8 cellular contexts compared by ENCODE assay signal in the genomic region with DNA sequence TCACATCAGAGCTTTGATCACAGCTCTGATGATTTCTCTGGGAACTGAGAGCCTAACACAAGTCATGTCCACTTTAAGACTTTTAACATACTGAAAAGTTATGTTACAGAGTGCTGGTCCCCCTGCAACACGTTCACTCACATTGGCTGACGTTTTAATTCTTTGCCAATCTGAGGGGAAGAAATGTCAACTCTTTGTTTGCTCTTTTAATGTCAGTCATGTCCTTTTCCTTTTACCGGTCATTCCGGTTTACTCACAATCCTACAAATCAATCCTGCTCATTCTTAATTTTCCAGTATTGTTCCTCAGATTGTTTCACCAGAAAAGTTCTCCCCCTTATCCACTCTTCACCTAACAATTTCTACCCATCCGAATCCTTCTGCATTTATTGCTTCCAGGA. TPM values are rescaled to one million over a fixed set of nuclear protein-coding genes. Genes with fewer than 3 reads are reported as not detected.
DNase-seq lines count a peak whose midpoint lies in the region; ATAC-seq and TF ChIP-seq lines count a peak whose summit lies in the region.

No MANE protein-coding gene starts in this region.

- CTCF ChIA-PET in CD4-positive, alpha-beta T cell (lab: Charles Lee), result no interaction called here

- no peaks in the 10 kb centered on the region for H3K27me3 ChIP-seq in CD4-positive, alpha-beta T cell (ENCODE audit: control insufficient read depth, insufficient read depth, low read length)
- H3K27me3 ChIP-seq in Loucy (ENCODE audit: insufficient read depth, low read length, poor library complexity, severe bottlenecking), result peaks cover 5% of the 10 kb centered on the region
- H3K27me3 ChIP-seq in duodenal mucosa (ENCODE audit: control insufficient read depth in 1 of 2, insufficient read depth in 2 of 2, low read length in 2 of 2), result no peaks in the 10 kb centered on the region
- H3K27me3 ChIP-seq in neural progenitor cell, result no peaks in the 10 kb centered on the region

- H3K4me1 ChIP-seq in Loucy (ENCODE audit: insufficient read depth, low read length, poor library complexity, severe bottlenecking) (peaks cover 62% of the 10 kb centered on the region), duodenal mucosa (ENCODE audit: control insufficient read depth in 1 of 2, insufficient read depth in 2 of 2, low read length in 2 of 2) (peaks cover 40 to 43% of the 10 kb centered on the region in 2 donors), neural progenitor cell (peaks cover 10% of the 10 kb centered on the region)

- H3K9me3 Mint-ChIP-seq in CD4-positive, alpha-beta T cell, result no peaks in the 10 kb centered on the region
- no peaks in the 10 kb centered on the region for H3K9me3 Mint-ChIP-seq in neural progenitor cell

- peak overlapping the region; percentile 86 for H3K9ac ChIP-seq in Loucy (ENCODE audit: low read depth, low read length, poor library complexity, severe bottlenecking)
- H3K9ac ChIP-seq in duodenal mucosa (ENCODE audit: low read depth in 1 of 2, low read length in 2 of 2), result peak overlapping the region; percentile 64 to 88
- no peak overlapping the region for H3K9ac ChIP-seq in neural progenitor cell

- intact Hi-C loops in CD4-positive, alpha-beta T cell (cut with DNase I, micrococcal nuclease), result loop anchor here (5.0 to 10.0 kb wide), 4 partner anchors 46 to 696 kb away; partner anchors contain the start of genes CD55 (in 1 of the 2), PFKFB2 (in 1 of the 2) and YOD1 (in 1 of the 2)

- no peak for TF ChIP-seq CTCF in CD4-positive, alpha-beta T cell (IDR thresholded peaks at IDR 0.05)
- TF ChIP-seq CTCF in Loucy (conservative IDR thresholded peaks at IDR 0.05; ENCODE audit: low read length) (no peak), neural progenitor cell (IDR thresholded peaks at IDR 0.05) (no peak)

- peaks cover 74% of the 10 kb centered on the region for H3K4me1 Mint-ChIP-seq in CD4-positive, alpha-beta T cell (ENCODE audit: low read depth)
- H3K4me1 Mint-ChIP-seq in neural progenitor cell, result peaks cover 48% of the 10 kb centered on the region

- H4K20me1 ChIP-seq in Loucy (ENCODE audit: insufficient read depth, low read length, poor library complexity, severe bottlenecking), result peaks cover 40% of the 10 kb centered on the region
- peaks cover 36% of the 10 kb centered on the region for H4K20me1 ChIP-seq in neural progenitor cell (ENCODE audit: low read depth)

- peak overlapping the region; percentile 96 for H3K4me2 ChIP-seq in Loucy (ENCODE audit: low read depth, low read length, poor library complexity, severe bottlenecking)
- H3K4me2 ChIP-seq in neural progenitor cell, result peak overlapping the region; percentile 98

- H3K36me3 ChIP-seq in Loucy (ENCODE audit: insufficient read depth, low read length) (no peaks in the 10 kb centered on the region), duodenal mucosa (ENCODE audit: control insufficient read depth in 1 of 2, insufficient read depth in 2 of 2, low read length in 2 of 2) (no peaks in the 10 kb centered on the region), neural progenitor cell (no peaks in the 10 kb centered on the region)

- H3K4me3 ChIP-seq in Loucy (ENCODE audit: low read length, poor library complexity, severe bottlenecking), result peak overlapping the region; percentile 92
- peak overlapping the region; percentile 65 to 91 for H3K4me3 ChIP-seq in duodenal mucosa (ENCODE audit: low read depth in 1 of 2, low read length in 2 of 2)
- no peak overlapping the region for H3K4me3 ChIP-seq in neural progenitor cell

- H3F3A ChIP-seq in Loucy (ENCODE audit: low read depth) (no peaks in the 10 kb centered on the region), neural progenitor cell (ENCODE audit: low read depth) (peaks cover 5% of the 10 kb centered on the region)

- POLR2A ChIA-PET in CD4-positive, alpha-beta T cell (lab: Charles Lee), result interaction anchor here (1.3 to 2.5 kb wide), 2 partner anchors 73 to 123 kb away, joined by 3 to 11 read pairs; no protein-coding TSS in a partner anchor

- H3K79me2 ChIP-seq in Loucy (ENCODE audit: insufficient read depth, low read length), result peaks cover 54% of the 10 kb centered on the region
- peaks cover 43% of the 10 kb centered on the region for H3K79me2 ChIP-seq in neural progenitor cell (ENCODE audit: low read depth)

- no peak overlapping the region for H2AFZ ChIP-seq in Loucy (ENCODE audit: low read length)
- no peak overlapping the region for H2AFZ ChIP-seq in neural progenitor cell (replicated peaks)

- H3K27ac Mint-ChIP-seq in CD4-positive, alpha-beta T cell, result peak overlapping the region; percentile 89
- peak overlapping the region; percentile 95 for H3K27ac Mint-ChIP-seq in neural progenitor cell

- peaks cover 24% of the 10 kb centered on the region for H3K36me3 Mint-ChIP-seq in CD4-positive, alpha-beta T cell (ENCODE audit: low read depth)
- H3K36me3 Mint-ChIP-seq in neural progenitor cell, result peaks cover 2% of the 10 kb centered on the region

- no peak for ATAC-seq in CD4-positive, alpha-beta T cell (ENCODE audit: poor library complexity)
- ATAC-seq in HG02571 (IDR thresholded peaks at IDR 0.05; ENCODE audit: unreplicated experiment), result no peak
- no peak for ATAC-seq in GM21723 (IDR thresholded peaks at IDR 0.05; ENCODE audit: unreplicated experiment)
- no peak for ATAC-seq in GM19455 (IDR thresholded peaks at IDR 0.05; ENCODE audit: unreplicated experiment)

- no peak for DNase-seq in CD4-positive, alpha-beta T cell
- DNase-seq in neural progenitor cell (ENCODE audit: low spot score), result no peak
- no peak for DNase-seq in activated gamma-delta T cell (lab: John Stamatoyannopoulos, UW)

- H3K27ac ChIP-seq in CD4-positive, alpha-beta T cell (ENCODE audit: low read depth, low read length), result no peak overlapping the region
- H3K27ac ChIP-seq in duodenal mucosa (ENCODE audit: low read depth, low read length) (peak overlapping the region; percentile 80), neural progenitor cell (no peak overlapping the region)

- H3K4me3 Mint-ChIP-seq in CD4-positive, alpha-beta T cell, result peak overlapping the region; percentile 95
- H3K4me3 Mint-ChIP-seq in neural progenitor cell, result peak overlapping the region; percentile 100

- no peaks in the 10 kb centered on the region for H3K9me3 ChIP-seq in CD4-positive, alpha-beta T cell (ENCODE audit: control insufficient read depth, low read length)
- H3K9me3 ChIP-seq in Loucy (ENCODE audit: insufficient read depth, low read depth, low read length) (no peaks in the 10 kb centered on the region), duodenal mucosa (ENCODE audit: control insufficient read depth in 1 of 2, low read length in 2 of 2) (no peaks in the 10 kb centered on the region), neural progenitor cell (ENCODE audit: low read depth) (no peaks in the 10 kb centered on the region)

- H3K27me3 Mint-ChIP-seq in CD4-positive, alpha-beta T cell, result no peaks in the 10 kb centered on the region
- H3K27me3 Mint-ChIP-seq in neural progenitor cell (ENCODE audit: insufficient read depth, low read depth), result peaks cover 2% of the 10 kb centered on the region

- no peaks in the 10 kb centered on the region for H3K9me2 ChIP-seq in Loucy (replicated peaks; ENCODE audit: low read depth, low read length)

RNA-seq across cellular contexts. Expression of gene CD46, which starts 1.0 kb away (rescaled TPM):
- 100 to 1,000 TPM; 111 to 115 TPM for total RNA-seq in CD4-positive, alpha-beta T cell
- total RNA-seq in neural progenitor cell (ENCODE audit: low replicate concordance), result 112 and 186 TPM in 2 replicates
